Comparison of ENCODE assay signal across 12 cellular contexts in the genomic region with DNA sequence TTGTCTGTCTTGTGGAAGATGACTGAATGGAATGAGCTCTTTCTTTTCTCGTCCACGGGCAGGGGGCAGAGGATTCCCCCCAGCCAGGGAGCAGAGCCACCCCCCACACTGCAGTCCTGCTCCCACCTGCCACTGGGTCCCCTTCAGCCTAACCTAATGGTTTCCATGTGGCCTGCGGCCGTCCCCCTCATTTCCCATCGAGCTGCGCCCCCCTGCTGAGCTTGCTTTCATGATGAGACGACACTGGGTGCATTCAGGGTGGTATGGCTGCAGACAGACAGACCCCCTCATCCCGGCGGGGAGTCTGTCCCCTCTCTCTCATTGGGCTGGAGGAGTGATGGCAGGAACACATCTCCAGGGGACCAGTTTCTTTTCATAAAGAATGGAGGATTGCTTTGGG.
DNase-seq lines count a peak whose midpoint lies in the region; ATAC-seq and TF ChIP-seq lines count a peak whose summit lies in the region.
"Had no signal": no experiment of that assay in that cellular context is flagged by ENCODE, and none has a peak within 500 bp of the region (broad histone marks: within the 10 kb centered on the region; RNA-seq: fewer than 3 reads in every experiment).

No MANE protein-coding gene starts in this region.

- no peak overlapping the region for H3K4me3 ChIP-seq in esophagus squamous epithelium
- H3K4me3 ChIP-seq: left lung had no signal

- H3K4me3 Mint-ChIP-seq in activated CD4-positive, alpha-beta memory T cell treated with anti-CD3 and anti-CD28 coated beads for 36 hours, result no peak overlapping the region
- H3K4me3 Mint-ChIP-seq in activated CD4-positive, alpha-beta memory T cell treated with anti-CD3 and anti-CD28 coated beads, Interleukin-2, amount 10 ng/mL, durations not matched to agents 7 days and 5 days, result no peak overlapping the region
- H3K4me3 Mint-ChIP-seq in WTC11, result no peak overlapping the region
- H3K4me3 Mint-ChIP-seq in stimulated activated memory B cell treated with anti-CD40 and anti-IgM and Interleukin-4, amounts not matched to agents 10 μg/mL and 1 μg/mL and 100 μg/mL, for 72 hours, result no peak overlapping the region
- H3K4me3 Mint-ChIP-seq: activated naive CD8-positive, alpha-beta T cell treated with anti-CD3 and anti-CD28 coated beads, Interleukin-2, amount 10 ng/mL, durations not matched to agents 7 days and 5 days; neural crest cell had no signal

- POLR2A ChIA-PET in activated CD4-positive, alpha-beta memory T cell treated with anti-CD3 and anti-CD28 coated beads for 36 hours (lab: Charles Lee), result interaction anchor here (1.1 kb wide), 1 partner anchor 9 kb away, joined by 3 read pairs; no protein-coding TSS in a partner anchor
- POLR2A ChIA-PET in activated CD4-positive, alpha-beta memory T cell treated with anti-CD3 and anti-CD28 coated beads, Interleukin-2, amount 10 ng/mL, durations not matched to agents 7 days and 5 days (lab: Charles Lee), result no interaction called here
- POLR2A ChIA-PET in WTC11 (lab: Charles Lee), result no interaction called here

- ATAC-seq in WTC11, result no peak
- ATAC-seq in stimulated activated memory B cell treated with anti-CD40 and anti-IgM and Interleukin-4, amounts not matched to agents 10 μg/mL and 1 μg/mL and 100 μg/mL, for 72 hours, result no peak
- ATAC-seq in HG03039 (IDR thresholded peaks at IDR 0.05; ENCODE audit: unreplicated experiment), result no peak
- ATAC-seq in HG03520 (IDR thresholded peaks at IDR 0.05; ENCODE audit: unreplicated experiment), result no peak
- no peak for ATAC-seq in omental fat pad (ENCODE audit: low FRiP score)

- no peak for TF ChIP-seq POLR2A in esophagus squamous epithelium (IDR thresholded peaks at IDR 0.05)

- TF ChIP-seq CTCF in WTC11 (IDR thresholded peaks at IDR 0.05), result no peak
- TF ChIP-seq CTCF in esophagus squamous epithelium (IDR thresholded peaks at IDR 0.05), result no peak
- TF ChIP-seq CTCF in omental fat pad (IDR thresholded peaks at IDR 0.05), result no peak

- CTCF ChIA-PET in activated CD4-positive, alpha-beta memory T cell treated with anti-CD3 and anti-CD28 coated beads for 36 hours (lab: Charles Lee), result no interaction called here
- CTCF ChIA-PET in activated CD4-positive, alpha-beta memory T cell treated with anti-CD3 and anti-CD28 coated beads, Interleukin-2, amount 10 ng/mL, durations not matched to agents 7 days and 5 days (lab: Charles Lee), result interaction anchor here (1.0 kb wide), 1 partner anchor 103 kb away, joined by 3 read pairs; no protein-coding TSS in a partner anchor
- CTCF ChIA-PET in WTC11 (lab: Charles Lee), result interaction anchor here (2.0 kb wide), 1 partner anchor 102 kb away, joined by 5 read pairs; no protein-coding TSS in a partner anchor

- peaks cover 0 to 10% (median 8%) of the 10 kb centered on the region in 3 donors for H3K4me1 ChIP-seq in esophagus squamous epithelium

- H3K27me3 Mint-ChIP-seq in activated CD4-positive, alpha-beta memory T cell treated with anti-CD3 and anti-CD28 coated beads for 36 hours, result no peaks in the 10 kb centered on the region
- H3K27me3 Mint-ChIP-seq in activated CD4-positive, alpha-beta memory T cell treated with anti-CD3 and anti-CD28 coated beads, Interleukin-2, amount 10 ng/mL, durations not matched to agents 7 days and 5 days, result no peaks in the 10 kb centered on the region
- H3K27me3 Mint-ChIP-seq in WTC11 (ENCODE audit: low read depth), result no peaks in the 10 kb centered on the region; the same call in 1 of the 2 replicates
- no peaks in the 10 kb centered on the region for H3K27me3 Mint-ChIP-seq in stimulated activated memory B cell treated with anti-CD40 and anti-IgM and Interleukin-4, amounts not matched to agents 10 μg/mL and 1 μg/mL and 100 μg/mL, for 72 hours
- H3K27me3 Mint-ChIP-seq: activated naive CD8-positive, alpha-beta T cell treated with anti-CD3 and anti-CD28 coated beads, Interleukin-2, amount 10 ng/mL, durations not matched to agents 7 days and 5 days had no signal

- no peaks in the 10 kb centered on the region for H3K9me3 ChIP-seq in esophagus squamous epithelium
- H3K9me3 ChIP-seq: left lung had no signal

- peak overlapping the region in 3 of 4 donors; percentile 18 to 65 (median 25) for H3K27ac ChIP-seq in esophagus squamous epithelium

- peaks cover 75% of the 10 kb centered on the region for H3K36me3 Mint-ChIP-seq in activated CD4-positive, alpha-beta memory T cell treated with anti-CD3 and anti-CD28 coated beads for 36 hours
- H3K36me3 Mint-ChIP-seq in activated CD4-positive, alpha-beta memory T cell treated with anti-CD3 and anti-CD28 coated beads, Interleukin-2, amount 10 ng/mL, durations not matched to agents 7 days and 5 days (ENCODE audit: low read depth), result peaks cover 71% of the 10 kb centered on the region
- H3K36me3 Mint-ChIP-seq in WTC11, result peaks cover 91% of the 10 kb centered on the region
- peaks cover 89% of the 10 kb centered on the region for H3K36me3 Mint-ChIP-seq in stimulated activated memory B cell treated with anti-CD40 and anti-IgM and Interleukin-4, amounts not matched to agents 10 μg/mL and 1 μg/mL and 100 μg/mL, for 72 hours

- H3K27ac Mint-ChIP-seq in activated CD4-positive, alpha-beta memory T cell treated with anti-CD3 and anti-CD28 coated beads for 36 hours, result peak overlapping the region; percentile 72
- H3K27ac Mint-ChIP-seq in activated CD4-positive, alpha-beta memory T cell treated with anti-CD3 and anti-CD28 coated beads, Interleukin-2, amount 10 ng/mL, durations not matched to agents 7 days and 5 days, result no peak overlapping the region
- H3K27ac Mint-ChIP-seq in WTC11, result peak overlapping the region; percentile 75
- peak overlapping the region; percentile 39 for H3K27ac Mint-ChIP-seq in stimulated activated memory B cell treated with anti-CD40 and anti-IgM and Interleukin-4, amounts not matched to agents 10 μg/mL and 1 μg/mL and 100 μg/mL, for 72 hours
- H3K27ac Mint-ChIP-seq: activated naive CD8-positive, alpha-beta T cell treated with anti-CD3 and anti-CD28 coated beads, Interleukin-2, amount 10 ng/mL, durations not matched to agents 7 days and 5 days had no signal

- peaks cover 9 to 93% (median 30%) of the 10 kb centered on the region in 3 donors for H3K36me3 ChIP-seq in esophagus squamous epithelium

- peaks cover 20% of the 10 kb centered on the region for H3K4me1 Mint-ChIP-seq in activated CD4-positive, alpha-beta memory T cell treated with anti-CD3 and anti-CD28 coated beads for 36 hours (ENCODE audit: low read depth)
- peaks cover 16% of the 10 kb centered on the region for H3K4me1 Mint-ChIP-seq in activated CD4-positive, alpha-beta memory T cell treated with anti-CD3 and anti-CD28 coated beads, Interleukin-2, amount 10 ng/mL, durations not matched to agents 7 days and 5 days
- H3K4me1 Mint-ChIP-seq in WTC11, result peaks cover 35% of the 10 kb centered on the region
- H3K4me1 Mint-ChIP-seq in stimulated activated memory B cell treated with anti-CD40 and anti-IgM and Interleukin-4, amounts not matched to agents 10 μg/mL and 1 μg/mL and 100 μg/mL, for 72 hours, result peaks cover 38% of the 10 kb centered on the region

- no peak for DNase-seq in activated CD4-positive, alpha-beta memory T cell treated with anti-CD3 and anti-CD28 coated beads for 36 hours
- DNase-seq in activated CD4-positive, alpha-beta memory T cell treated with anti-CD3 and anti-CD28 coated beads, Interleukin-2, amount 10 ng/mL, durations not matched to agents 7 days and 5 days, result no peak
- DNase-seq in WTC11 (ENCODE audit: low spot score) (no peak), esophagus squamous epithelium (lab: John Stamatoyannopoulos, UW) (no peak), omental fat pad (ENCODE audit: low spot score) (no peak)
- DNase-seq: activated naive CD8-positive, alpha-beta T cell treated with anti-CD3 and anti-CD28 coated beads, Interleukin-2, amount 10 ng/mL, durations not matched to agents 7 days and 5 days; left lung; NCI-H1048 had no signal

- intact Hi-C loops in activated CD4-positive, alpha-beta memory T cell treated with anti-CD3 and anti-CD28 coated beads for 36 hours (cut with micrococcal nuclease), result loop anchor here (5.0 kb wide), 1 partner anchor 100 kb away; no protein-coding TSS in a partner anchor
- intact Hi-C loops in esophagus squamous epithelium (cut with DNase I), result no loop called here

- 88 to 98% methylated on average over 5 to 7 of the region's 9 CpGs for WGBS in esophagus squamous epithelium, 2 donors

- H3K9me3 Mint-ChIP-seq in activated CD4-positive, alpha-beta memory T cell treated with anti-CD3 and anti-CD28 coated beads for 36 hours, result peaks cover 1% of the 10 kb centered on the region
- H3K9me3 Mint-ChIP-seq in activated CD4-positive, alpha-beta memory T cell treated with anti-CD3 and anti-CD28 coated beads, Interleukin-2, amount 10 ng/mL, durations not matched to agents 7 days and 5 days, result no peaks in the 10 kb centered on the region
- peaks cover 28% of the 10 kb centered on the region for H3K9me3 Mint-ChIP-seq in WTC11
- no peaks in the 10 kb centered on the region for H3K9me3 Mint-ChIP-seq in stimulated activated memory B cell treated with anti-CD40 and anti-IgM and Interleukin-4, amounts not matched to agents 10 μg/mL and 1 μg/mL and 100 μg/mL, for 72 hours
- H3K9me3 Mint-ChIP-seq: activated naive CD8-positive, alpha-beta T cell treated with anti-CD3 and anti-CD28 coated beads, Interleukin-2, amount 10 ng/mL, durations not matched to agents 7 days and 5 days had no signal

- no peaks in the 10 kb centered on the region for H3K27me3 ChIP-seq in esophagus squamous epithelium
- H3K27me3 ChIP-seq: left lung had no signal

TF ChIP-seq in WTC11, 78 proteins besides CTCF, POLR2A, EP300 and RAD21:
- TF ChIP-seq NR3C1 (CRISPR knock-in tag; conservative IDR thresholded peaks at IDR 0.05; ENCODE audit: low read depth), result no peak
- no peak for TF ChIP-seq ZNF219 (CRISPR knock-in tag; IDR thresholded peaks at IDR 0.05; ENCODE audit: borderline replicate concordance)
TF ChIP-seq in WTC11: peak in this region for 0.
